12 cellular contexts compared by ENCODE assay signal in genomic region chr3:58521002-58521670, GRCh38. TPM values are rescaled to one million over a fixed set of nuclear protein-coding genes. Genes with fewer than 3 reads are reported as not detected.
DNase-seq lines count a peak whose midpoint lies in the region; ATAC-seq, FAIRE-seq and TF ChIP-seq lines count a peak whose summit lies in the region.
"Had no signal": no experiment of that assay in that cellular context is flagged by ENCODE, and none has a peak within 500 bp of the region (broad histone marks: within the 10 kb centered on the region; RNA-seq: fewer than 3 reads in every experiment).

No MANE protein-coding gene starts in this region.

- H3K9me3 ChIP-seq in H1 (ENCODE audit: insufficient read depth in 2 of 2, low read depth in 1 of 2, low read length in 1 of 2) (no peaks in the 10 kb centered on the region), thyroid gland (no peaks in the 10 kb centered on the region)
- H3K9me3 ChIP-seq: esophagus squamous epithelium, SJSA1, upper lobe of right lung had no signal

- POLR2A ChIA-PET in H1 (lab: Charles Lee; ENCODE audit: partially characterized antibody) = no interaction called here

- H2BK15ac ChIP-seq in H1 (ENCODE audit: low read length) = 0 out of 2 replicates have a peak overlapping the region, but pooled peaks have one; percentile 93

- H3K4me3 ChIP-seq in H1 (ENCODE audit: extremely low read depth in 1 of 4, insufficient read depth in 2 of 4, low read depth in 3 of 4, low read length in 4 of 4) = no peak overlapping the region
- H3K4me3 ChIP-seq in thyroid gland (replicated peaks in 1 of 3) = no peak overlapping the region
- H3K4me3 ChIP-seq: esophagus squamous epithelium, SJSA1, upper lobe of right lung had no signal

- peak overlapping the region; percentile 24; the same call in 1 of the 2 replicates for H2BK20ac ChIP-seq in H1 (ENCODE audit: low read length)

- H3K23ac ChIP-seq in H1 (ENCODE audit: insufficient read length) = no peak overlapping the region

- no peaks in the 10 kb centered on the region for H3K9me3 Mint-ChIP-seq in T-helper 2 cell treated with Interferon-gamma antibody and Interleukin-4, amounts not matched to agents 5 μg/mL and 100 μg/mL, for 36 hours

- H3K18ac ChIP-seq in H1 (ENCODE audit: extremely low read depth, low read length) = 0 out of 2 replicates have a peak overlapping the region, but pooled peaks have one; percentile 24

- CTCF ChIA-PET in H1 (lab: Charles Lee; ENCODE audit: partially characterized antibody) = interaction anchor here (0.6 to 6.6 kb wide), 9 partner anchors 8 to 110 kb away, joined by 3 to 64 read pairs (median 3); no protein-coding TSS in a partner anchor

- H3K9ac ChIP-seq in H1 (replicated peaks in 1 of 4; ENCODE audit: extremely low read depth in 1 of 4, low read depth in 3 of 4, low read length in 3 of 4) = no peak overlapping the region

- no peaks in the 10 kb centered on the region; a peak in 1 of 7 replicates for H3K27me3 ChIP-seq in H1 (replicated peaks in 1 of 4; ENCODE audit: control insufficient read depth in 3 of 4, extremely low read depth in 1 of 4, insufficient read depth in 3 of 4, low read length in 3 of 4)
- no peaks in the 10 kb centered on the region for H3K27me3 ChIP-seq in thyroid gland
- H3K27me3 ChIP-seq: esophagus squamous epithelium, SJSA1, upper lobe of right lung had no signal

- no peaks in the 10 kb centered on the region for H3K4me1 Mint-ChIP-seq in T-helper 2 cell treated with Interferon-gamma antibody and Interleukin-4, amounts not matched to agents 5 μg/mL and 100 μg/mL, for 36 hours (ENCODE audit: low read depth)

- H3K56ac ChIP-seq in H1 (replicated peaks; ENCODE audit: insufficient read length, low read depth, low read length) = no peak overlapping the region

- no peaks in the 10 kb centered on the region for H3K79me1 ChIP-seq in H1 (ENCODE audit: low read depth, low read length)

- no peak overlapping the region for H4K91ac ChIP-seq in H1 (replicated peaks; ENCODE audit: insufficient read length, low read length)

- no peaks in the 10 kb centered on the region for H3K36me3 ChIP-seq in H1 (ENCODE audit: control insufficient read depth in 2 of 4, insufficient read depth in 4 of 4, low read length in 3 of 4)
- peaks cover 14 to 33% of the 10 kb centered on the region in 2 donors for H3K36me3 ChIP-seq in thyroid gland
- H3K36me3 ChIP-seq: SJSA1 had no signal

- no peaks in the 10 kb centered on the region for H3K23me2 ChIP-seq in H1 (ENCODE audit: low read depth, low read length)

- no peak for ATAC-seq in HG03520 (IDR thresholded peaks at IDR 0.05; ENCODE audit: unreplicated experiment)
- no peak for ATAC-seq in GM19395 (IDR thresholded peaks at IDR 0.05; ENCODE audit: unreplicated experiment)

- H2BK120ac ChIP-seq in H1 (replicated peaks; ENCODE audit: low read depth, low read length) = no peak overlapping the region

- intact Hi-C loops in thyroid gland (cut with DNase I) = no loop called here

- H3K4ac ChIP-seq in H1 (replicated peaks; ENCODE audit: insufficient read length, low read depth, low read length) = no peak overlapping the region

- H3K79me2 ChIP-seq in H1 (ENCODE audit: control insufficient read depth in 1 of 2, insufficient read depth in 2 of 2, low read length in 2 of 2) = no peaks in the 10 kb centered on the region

- no peak overlapping the region for H4K5ac ChIP-seq in H1 (ENCODE audit: insufficient read length, low read depth, low read length)

- FAIRE-seq in H1 (lab: Jason Lieb, UNC) = no peak

- no peak overlapping the region for H2AK5ac ChIP-seq in H1 (ENCODE audit: low read depth, low read length)

- H2AFZ ChIP-seq in H1 (ENCODE audit: low read length) = no peak overlapping the region

- no peak overlapping the region for H3K14ac ChIP-seq in H1 (ENCODE audit: insufficient read length)

- no peak overlapping the region; the same call in 1 of the 2 replicates for H2BK12ac ChIP-seq in H1 (ENCODE audit: low read depth, low read length)

- H4K8ac ChIP-seq in H1 (ENCODE audit: extremely low read depth, insufficient read depth, low read length) = no peak overlapping the region

- TF ChIP-seq RAD21 in H1 (IDR thresholded peaks at IDR 0.05 in 1 of 2, conservative IDR thresholded peaks at IDR 0.05 in 1 of 2; ENCODE audit: low read depth in 2 of 2, low read length in 2 of 2) = no peak

- peaks cover 5% of the 10 kb centered on the region for H3K27me3 Mint-ChIP-seq in T-helper 2 cell treated with Interferon-gamma antibody and Interleukin-4, amounts not matched to agents 5 μg/mL and 100 μg/mL, for 36 hours (ENCODE audit: low read depth)

- no peaks in the 10 kb centered on the region for H4K20me1 ChIP-seq in H1 (replicated peaks in 1 of 2; ENCODE audit: control insufficient read depth in 1 of 2, insufficient read depth in 2 of 2, low read length in 2 of 2)

- TF ChIP-seq EP300 in H1 (IDR thresholded peaks at IDR 0.05; ENCODE audit: borderline replicate concordance in 1 of 2, low read depth in 2 of 2, low read length in 2 of 2) = no peak

- no peak overlapping the region for H3K4me3 Mint-ChIP-seq in T-helper 2 cell treated with Interferon-gamma antibody and Interleukin-4, amounts not matched to agents 5 μg/mL and 100 μg/mL, for 36 hours

- H3K4me1 ChIP-seq in H1 (replicated peaks in 1 of 4; ENCODE audit: control insufficient read depth in 3 of 4, insufficient read depth in 4 of 4, low read length in 3 of 4) (peaks cover under 1 to 12% (median 7%) of the 10 kb centered on the region in 4 experiments; a peak in 6 of 7 replicates), thyroid gland (no peaks in the 10 kb centered on the region)
- H3K4me1 ChIP-seq: upper lobe of right lung had no signal

- 0 out of 4 replicates have a peak overlapping the region, but pooled peaks of 1 of the 2 experiments have one; percentile 8 for H3K4me2 ChIP-seq in H1 (ENCODE audit: insufficient read depth in 1 of 2, low read depth in 2 of 2, low read length in 2 of 2)

- no peak for TF ChIP-seq CTCF in H1 (IDR thresholded peaks at IDR 0.05; ENCODE audit: control extremely low read depth in 1 of 3, insufficient read depth in 1 of 3, low read depth in 1 of 3, low read length in 3 of 3)
- TF ChIP-seq CTCF in thyroid gland (IDR thresholded peaks at IDR 0.05) = no peak

- 80% methylated on average over 7 of the region's 7 CpGs; no CpG with 5 or more reads in 1 of the 2 experiments for WGBS in H1 (ENCODE audit: extremely low coverage in 1 of 2, insufficient coverage in 1 of 2, insufficient read length in 1 of 2, insufficient replicate concordance in 2 of 2, low coverage in 1 of 2, low lambda C conversion rate in 2 of 2, missing lambda C conversion rate in 1 of 2), 2 experiments
- 63 to 75% methylated on average over 7 of the region's 7 CpGs for whole genome bisulfite sequencing in thyroid gland, 2 donors

- TF ChIP-seq POLR2A in H1 (IDR thresholded peaks at IDR 0.05; ENCODE audit: control extremely low read depth in 1 of 2, low read depth in 2 of 2, low read length in 2 of 2) (no peak), thyroid gland (IDR thresholded peaks at IDR 0.05) (no peak)

- no peaks in the 10 kb centered on the region for H3K36me3 Mint-ChIP-seq in T-helper 2 cell treated with Interferon-gamma antibody and Interleukin-4, amounts not matched to agents 5 μg/mL and 100 μg/mL, for 36 hours (ENCODE audit: low read depth)

- H2BK5ac ChIP-seq in H1 (ENCODE audit: low read depth, low read length) = no peak overlapping the region

- no peak for DNase-seq in T-helper 2 cell treated with Interferon-gamma antibody and Interleukin-4, amounts not matched to agents 5 μg/mL and 100 μg/mL, for 36 hours (ENCODE audit: low spot score)
- no peak for DNase-seq in T-helper 2 cell
- peak; percentile 67 for DNase-seq in NCI-H146 treated with DMSO at 0.1 percent for 48 hours (lab: John Stamatoyannopoulos, UW; ENCODE audit: unreplicated experiment)
- DNase-seq in H1 (ENCODE audit: low read depth in 1 of 2, low spot score in 2 of 2) = no peak
- DNase-seq in thyroid gland = peak; percentile 19 to 44
- DNase-seq in activated gamma-delta T cell (lab: John Stamatoyannopoulos, UW) = no peak
- DNase-seq: activated effector memory CD4-positive, alpha-beta T cell treated with Interleukin-2 at 50 U/mL for 16 hours; esophagus squamous epithelium; upper lobe of right lung had no signal

- H3K27ac Mint-ChIP-seq in T-helper 2 cell treated with Interferon-gamma antibody and Interleukin-4, amounts not matched to agents 5 μg/mL and 100 μg/mL, for 36 hours = peak overlapping the region; percentile 24

- no peak overlapping the region for H3K27ac ChIP-seq in H1 (ENCODE audit: low read depth, low read length)
- no peak overlapping the region for H3K27ac ChIP-seq in thyroid gland
- H3K27ac ChIP-seq: esophagus squamous epithelium, SJSA1, upper lobe of right lung had no signal

RNA-seq across cellular contexts. Expression of gene ACOX2, which starts 15.9 kb away (rescaled TPM):
- total RNA-seq in H1 (2021; fragmentation: NEBNext Ultra II Directional; extraction: Animal tissue kit (Norgen Biotek cat#: 25700)) = 3.1 and 3.2 TPM in 2 replicates
- polyA plus RNA-seq in H1 (2011; rRNA removed) = 7.3 and 9.2 TPM in 2 replicates
- 4.7 TPM for polyA plus RNA-seq in H1 (2011; cell fraction: cytosol; rRNA removed)
- 5.0 TPM for polyA plus RNA-seq in H1 (2011; cell fraction: nucleus; rRNA removed)
- polyA plus RNA-seq in H1 (2012, experiment 1 of 2) = 2.3 to 4.8 TPM (median 4.1 TPM) in 4 replicates
- polyA plus RNA-seq in H1 (2012, experiment 2 of 2) = 4.8 TPM
- 3.9 TPM for polyA plus RNA-seq in H1 (2013, experiment 1 of 2)
- 3.5 TPM for polyA plus RNA-seq in H1 (2013, experiment 2 of 2)
- 7.2 and 8.5 TPM in 2 replicates for polyA minus RNA-seq in H1 (2011; rRNA and poly(A)+ RNA removed)
- 1.5 TPM for polyA minus RNA-seq in H1 (2011; cell fraction: cytosol; rRNA and poly(A)+ RNA removed)
- polyA minus RNA-seq in H1 (2011; cell fraction: nucleus; rRNA and poly(A)+ RNA removed) = 2.5 TPM
- total RNA-seq in thyroid gland = 10 to 100 TPM; 17.8 to 62.2 (median 37.4) TPM

RNA-seq across cellular contexts. Expression of gene KCTD6, which starts 29.2 kb away (rescaled TPM):
- total RNA-seq in H1 (2021; fragmentation: NEBNext Ultra II Directional; extraction: Animal tissue kit (Norgen Biotek cat#: 25700)) = 21.4 and 22.2 TPM in 2 replicates
- polyA plus RNA-seq in H1 (2011; rRNA removed) = 11.0 and 17.4 TPM in 2 replicates
- 15.1 TPM for polyA plus RNA-seq in H1 (2011; cell fraction: cytosol; rRNA removed)
- 8.3 TPM for polyA plus RNA-seq in H1 (2011; cell fraction: nucleus; rRNA removed)
- polyA plus RNA-seq in H1 (2012, experiment 1 of 2) = 9.0 to 12.7 TPM (median 9.3 TPM) in 4 replicates
- 2.6 TPM for polyA plus RNA-seq in H1 (2012, experiment 2 of 2)
- 16.2 TPM for polyA plus RNA-seq in H1 (2013, experiment 1 of 2)
- 16.9 TPM for polyA plus RNA-seq in H1 (2013, experiment 2 of 2)
- polyA minus RNA-seq in H1 (2011; rRNA and poly(A)+ RNA removed) = 14.5 and 16.0 TPM in 2 replicates
- polyA minus RNA-seq in H1 (2011; cell fraction: cytosol; rRNA and poly(A)+ RNA removed) = 10.8 TPM
- 24.4 TPM for polyA minus RNA-seq in H1 (2011; cell fraction: nucleus; rRNA and poly(A)+ RNA removed)
- total RNA-seq in thyroid gland = 10 to 100 TPM; 16.6 to 33.6 (median 21.3) TPM

RNA-seq across cellular contexts. Expression of gene FAM107A, which starts 56.1 kb away (rescaled TPM):
- total RNA-seq in H1 (2021; fragmentation: NEBNext Ultra II Directional; extraction: Animal tissue kit (Norgen Biotek cat#: 25700)) = 0.57 and 0.65 TPM in 2 replicates
- polyA plus RNA-seq in H1 (2011; rRNA removed) = 0.51 and 1.1 TPM in 2 replicates
- 0.83 TPM for polyA plus RNA-seq in H1 (2011; cell fraction: cytosol; rRNA removed)
- 0.61 TPM for polyA plus RNA-seq in H1 (2011; cell fraction: nucleus; rRNA removed)
- polyA plus RNA-seq in H1 (2012, experiment 1 of 2) = 0.16 to 0.23 TPM (median 0.22 TPM) in 4 replicates
- polyA plus RNA-seq in H1 (2012, experiment 2 of 2) = 0.33 TPM
- polyA plus RNA-seq in H1 (2013, experiment 1 of 2) = 0.53 TPM
- 0.50 TPM for polyA plus RNA-seq in H1 (2013, experiment 2 of 2)
- polyA minus RNA-seq in H1 (2011; rRNA and poly(A)+ RNA removed) = 0.05 and 0.60 TPM in 2 replicates
- 1.0 TPM for polyA minus RNA-seq in H1 (2011; cell fraction: cytosol; rRNA and poly(A)+ RNA removed)
- polyA minus RNA-seq in H1 (2011; cell fraction: nucleus; rRNA and poly(A)+ RNA removed) = 0.40 TPM
- 100 to 1,000 TPM in 1 of 4 donors, 10 to 100 TPM in 3; 62.3 to 137 (median 83.3) TPM for total RNA-seq in thyroid gland
- total RNA-seq: SJSA1 had no signal

Comparison
In these comparisons a context has a peak if more than half of its experiments do, and no peak if none do; other contexts are left out.
1. DNase-seq: peak in NCI-H146 treated with DMSO at 0.1 percent for 48 hours (single experiment) and thyroid gland (2 of 2); none in T-helper 2 cell treated with Interferon-gamma antibody and Interleukin-4, amounts not matched to agents 5 μg/mL and 100 μg/mL, for 36 hours (single experiment), T-helper 2 cell (0 of 5), H1 (0 of 2) and activated gamma-delta T cell (single experiment).
2. RNA of gene FAM107A, which starts 56.1 kb away (total RNA-seq): 62.3 to 137 TPM in thyroid gland; 0.57 to 0.65 TPM in H1; every median in the first group is over 10 times any median in the second.